ENCODE assay signal across 8 cellular contexts in the genomic region with DNA sequence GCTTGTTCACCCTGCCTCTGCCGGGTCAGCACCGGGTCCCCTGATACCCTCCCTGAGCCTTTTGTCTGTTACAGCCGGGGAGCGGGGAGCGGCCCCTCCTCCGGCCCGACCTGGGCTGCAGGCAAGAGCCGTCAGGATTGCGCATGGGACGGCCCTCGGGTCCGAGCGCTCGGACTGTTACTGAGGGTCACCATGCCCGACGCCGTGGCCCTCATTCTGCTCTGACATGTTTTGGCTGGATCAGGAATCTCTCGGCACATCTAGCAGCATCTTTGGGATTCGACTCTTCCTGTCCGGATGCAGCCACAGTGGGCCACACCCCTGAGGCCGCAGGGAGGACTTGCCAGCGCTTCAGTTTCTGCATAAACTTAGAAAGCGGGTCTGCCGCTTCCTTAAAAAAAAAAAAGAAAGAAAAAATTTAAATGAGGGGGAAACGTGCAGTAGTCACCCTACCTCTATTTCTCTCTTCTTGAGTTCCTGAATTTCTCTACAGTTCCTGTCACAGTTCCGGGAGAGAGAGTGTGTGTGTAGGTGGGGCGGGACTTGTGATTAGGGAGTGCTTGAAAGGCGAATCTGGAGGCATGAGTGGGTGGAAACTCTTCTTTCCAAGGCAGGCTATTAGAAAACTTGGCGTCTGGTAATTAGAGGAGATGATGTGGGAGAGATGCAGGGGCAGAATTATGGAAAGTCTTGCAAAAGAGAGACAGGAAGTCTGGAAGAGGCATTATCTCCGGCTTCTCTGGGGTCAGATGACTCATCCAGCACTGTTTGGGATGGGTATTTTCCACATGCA. TPM values are rescaled to one million over a fixed set of nuclear protein-coding genes. Genes with fewer than 3 reads are reported as not detected.
DNase-seq lines count a peak whose midpoint lies in the region; ATAC-seq and TF ChIP-seq lines count a peak whose summit lies in the region.

No MANE protein-coding gene starts in this region.

- H3K27ac ChIP-seq in OCI-LY7 (ENCODE audit: low read depth, low read length, poor library complexity, severe bottlenecking) = peak overlapping the region; percentile 77
- peak overlapping the region; percentile 95 to 100 (median 98) for H3K27ac ChIP-seq in upper lobe of left lung

- ATAC-seq in HG03378 (IDR thresholded peaks at IDR 0.05; ENCODE audit: unreplicated experiment) (peak; percentile 8), upper lobe of left lung (ENCODE audit: low FRiP score in 2 of 2) (peak; percentile 43 to 58), HG02973 (IDR thresholded peaks at IDR 0.05; ENCODE audit: unreplicated experiment) (no peak)
- ATAC-seq in natural killer cell treated with Interleukin-12 subunit alpha and Interleukin-12 subunit beta and Interleukin-15 and Interleukin-18, amount 100 ng/mL, for 72 hours = no peak

- H3K4me1 ChIP-seq in OCI-LY7 (ENCODE audit: insufficient read depth, low read length, poor library complexity, severe bottlenecking) = peaks cover 35% of the 10 kb centered on the region
- peaks cover 29 to 39% (median 34%) of the 10 kb centered on the region in 4 donors for H3K4me1 ChIP-seq in upper lobe of left lung

- no peaks in the 10 kb centered on the region for H4K20me1 ChIP-seq in OCI-LY7 (ENCODE audit: insufficient read depth, low read length)

- intact Hi-C loops in OCI-LY7 (cut with micrococcal nuclease; ENCODE audit: unreplicated experiment) = loop anchor here (1.0 to 5.0 kb wide), 4 partner anchors 101 to 529 kb away; partner anchors contain the start of genes CHCHD5 and ZC3H8

- TF ChIP-seq CTCF in OCI-LY7 (conservative IDR thresholded peaks at IDR 0.05; ENCODE audit: low read length) = no peak
- no peak for TF ChIP-seq CTCF in fibroblast of villous mesenchyme (IDR thresholded peaks at IDR 0.05; ENCODE audit: insufficient read depth, low read depth, low read length)
- no peak for TF ChIP-seq CTCF in upper lobe of left lung (IDR thresholded peaks at IDR 0.05)

- POLR2A ChIA-PET in OCI-LY7 (lab: Charles Lee) = no interaction called here

- peak overlapping the region; percentile 93 for H3K4me3 Mint-ChIP-seq in natural killer cell treated with Interleukin-12 subunit alpha and Interleukin-12 subunit beta and Interleukin-15 and Interleukin-18, amount 100 ng/mL, for 72 hours

- peaks cover 5% of the 10 kb centered on the region for H3K36me3 Mint-ChIP-seq in natural killer cell treated with Interleukin-12 subunit alpha and Interleukin-12 subunit beta and Interleukin-15 and Interleukin-18, amount 100 ng/mL, for 72 hours

- peak overlapping the region; percentile 84 to 88 for H3K27ac Mint-ChIP-seq in natural killer cell treated with Interleukin-12 subunit alpha and Interleukin-12 subunit beta and Interleukin-15 and Interleukin-18, amount 100 ng/mL, for 72 hours

- H3K4me1 Mint-ChIP-seq in natural killer cell treated with Interleukin-12 subunit alpha and Interleukin-12 subunit beta and Interleukin-15 and Interleukin-18, amount 100 ng/mL, for 72 hours (ENCODE audit: low read depth in 2 of 2) = peaks cover 21 to 34% of the 10 kb centered on the region in 2 donors

- no peaks in the 10 kb centered on the region for H3K27me3 Mint-ChIP-seq in natural killer cell treated with Interleukin-12 subunit alpha and Interleukin-12 subunit beta and Interleukin-15 and Interleukin-18, amount 100 ng/mL, for 72 hours

- peaks cover 17% of the 10 kb centered on the region; the same call in 1 of the 2 replicates for H3K79me2 ChIP-seq in OCI-LY7 (ENCODE audit: insufficient read depth, low read depth, low read length)

- H3K9me3 Mint-ChIP-seq in natural killer cell treated with Interleukin-12 subunit alpha and Interleukin-12 subunit beta and Interleukin-15 and Interleukin-18, amount 100 ng/mL, for 72 hours = no peaks in the 10 kb centered on the region

- TF ChIP-seq EP300 in upper lobe of left lung (IDR thresholded peaks at IDR 0.05) = peak in 1 of 4 donors; percentile 48

- BruUV-seq in OCI-LY7 (replicated peaks; lab: Mats Ljungman, UMichigan) = no TSS peak

- H3K36me3 ChIP-seq in OCI-LY7 (ENCODE audit: insufficient read depth, low read length) (peaks cover 16% of the 10 kb centered on the region), upper lobe of left lung (peaks cover 0 to 10% (median 2%) of the 10 kb centered on the region in 4 donors)

- H3K9me2 ChIP-seq in OCI-LY7 (ENCODE audit: insufficient read depth, low read length) = no peaks in the 10 kb centered on the region

- H3K27me3 ChIP-seq in upper lobe of left lung = no peaks in the 10 kb centered on the region

- CTCF ChIA-PET in OCI-LY7 (lab: Charles Lee; ENCODE audit: unreplicated experiment) = no interaction called here

- 0 to 1% methylated on average over 27 to 30 of the region's 30 CpGs for WGBS in upper lobe of left lung, 2 donors

- peak in 2 of 4 donors; percentile 22 to 30 for TF ChIP-seq POLR2A in upper lobe of left lung (IDR thresholded peaks at IDR 0.05)

- H2AFZ ChIP-seq in OCI-LY7 (ENCODE audit: low read length) = peak overlapping the region; percentile 73; the same call in 1 of the 2 replicates

- H3K9me3 ChIP-seq in OCI-LY7 (ENCODE audit: low read length) = no peaks in the 10 kb centered on the region
- no peaks in the 10 kb centered on the region for H3K9me3 ChIP-seq in upper lobe of left lung

- DNase-seq in Daoy (ENCODE audit: low read depth) (peak; percentile 78), OCI-LY7 (ENCODE audit: low spot score) (peak; percentile 66), activated gamma-delta T cell (lab: John Stamatoyannopoulos, UW) (peak; percentile 15), fibroblast of villous mesenchyme (ENCODE audit: low read depth) (peak; percentile 98), upper lobe of left lung (peak in 1 of 2 donors; percentile 78)
- no peak for DNase-seq in natural killer cell treated with Interleukin-12 subunit alpha and Interleukin-12 subunit beta and Interleukin-15 and Interleukin-18, amount 100 ng/mL, for 72 hours (ENCODE audit: low spot score)

- H3K4me3 ChIP-seq in OCI-LY7 (ENCODE audit: low read depth, low read length, poor library complexity, severe bottlenecking) (peak overlapping the region; percentile 82), fibroblast of villous mesenchyme (ENCODE audit: low read depth, low read length) (peak overlapping the region; percentile 94), upper lobe of left lung (peak overlapping the region; percentile 63 to 96 (median 82))

- H3K4me2 ChIP-seq in OCI-LY7 (ENCODE audit: low read length) = peak overlapping the region; percentile 90

RNA-seq across cellular contexts. Expression of gene TMEM87B, which starts 1.0 kb away (rescaled TPM):
- total RNA-seq in Daoy (2014; rRNA removed; shearing (Covaris generic)) = 13.7 and 14.1 TPM in 2 replicates
- 9.1 and 13.9 TPM in 2 replicates for total RNA-seq in OCI-LY7 (2014; rRNA removed; shearing (Covaris generic))
- 22.8 TPM in 2 replicates for total RNA-seq in OCI-LY7 (2022)
- total RNA-seq in fibroblast of villous mesenchyme = 48.3 and 112 TPM in 2 replicates
- 10 to 100 TPM in 1 of 2 donors, 1 to 10 TPM in 1; 8.0 to 13.2 TPM for total RNA-seq in natural killer cell treated with Interleukin-12 subunit alpha and Interleukin-12 subunit beta and Interleukin-15 and Interleukin-18, amount 100 ng/mL, for 72 hours
- total RNA-seq in upper lobe of left lung = 10 to 100 TPM; 20.1 to 45.9 (median 23.6) TPM

Comparison
In these comparisons a context has a peak if more than half of its experiments do, and no peak if none do; other contexts are left out.
1. ATAC-seq: peak in HG03378 (single experiment) and upper lobe of left lung (2 of 2); none in natural killer cell treated with Interleukin-12 subunit alpha and Interleukin-12 subunit beta and Interleukin-15 and Interleukin-18, amount 100 ng/mL, for 72 hours (0 of 2) and HG02973 (single experiment).
2. Peak in every context shown above with its lines, with median percentiles within 50 percentile points of each other: H3K4me3 ChIP-seq.